8 cellular contexts compared by ENCODE assay signal in the genomic region with DNA sequence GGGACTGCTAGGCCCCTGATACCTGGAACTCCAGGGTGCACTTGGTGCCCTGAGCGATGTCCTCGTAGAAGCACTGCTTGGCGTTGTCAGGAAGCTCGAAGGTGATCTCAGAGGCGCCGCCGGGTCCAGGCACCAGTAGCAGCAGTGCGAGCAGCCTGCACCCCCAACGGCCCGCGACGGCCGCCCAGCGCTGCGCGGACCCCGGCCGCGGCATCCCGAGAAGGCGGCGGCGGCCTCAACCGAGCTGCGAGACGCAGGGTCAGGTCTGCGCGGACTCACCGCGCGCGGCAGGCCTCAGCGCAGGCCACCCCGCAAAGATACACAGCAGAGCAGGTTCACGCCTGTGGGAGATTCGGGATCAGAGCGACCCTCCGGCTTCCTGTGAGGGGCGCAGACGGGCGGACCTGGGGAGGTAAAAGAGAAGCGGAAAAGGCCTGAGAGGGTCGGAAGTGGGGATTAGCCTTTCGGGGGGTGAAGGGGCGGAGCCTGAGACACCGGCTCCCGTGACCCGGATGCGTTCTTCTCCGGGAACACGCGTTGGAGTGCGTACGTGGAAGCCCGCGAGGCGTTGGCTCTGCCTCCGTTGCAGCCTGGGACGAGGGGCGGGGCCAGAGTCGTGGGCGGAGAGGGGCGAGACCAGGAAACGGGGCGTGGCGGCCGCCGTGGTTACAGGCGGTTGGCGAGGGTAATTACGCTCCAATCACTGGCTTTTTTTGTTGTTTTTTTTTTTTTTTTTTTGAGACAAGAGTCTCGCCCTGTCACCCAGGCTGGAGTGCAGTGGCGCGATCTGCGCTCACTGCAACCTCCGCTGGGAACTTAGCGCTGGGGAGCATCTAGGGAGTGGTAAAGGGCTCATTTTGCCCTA. TPM values are rescaled to one million over a fixed set of nuclear protein-coding genes. Genes with fewer than 3 reads are reported as not detected.
A peak's percentile ranks its signal among the peaks of the same experiment; 100 is the strongest.
DNase-seq lines count a peak whose midpoint lies in the region; ATAC-seq lines count a peak whose summit lies in the region.

A gene (minus strand): TSS at position 458 of the 865 bp plus-strand sequence. CDS start 244 bp downstream, at position 214.

- peak within 1 kb of the TSS; percentile 87 for H3K27ac ChIP-seq in BLaER1

- peaks cover 28% of the 10 kb centered on the region for H3K4me1 Mint-ChIP-seq in activated CD4-positive, alpha-beta T cell treated with anti-CD3 and anti-CD28 coated beads, Interleukin-2, amount 10 ng/mL, durations not matched to agents 7 days and 5 days

- peaks cover 24% of the 10 kb centered on the region for H3K36me3 ChIP-seq in BLaER1

- peak; percentile 100 for DNase-seq in NCI-H69 (lab: John Stamatoyannopoulos, UW)
- DNase-seq in activated CD4-positive, alpha-beta T cell treated with anti-CD3 and anti-CD28 coated beads, Interleukin-2, amount 10 ng/mL, durations not matched to agents 7 days and 5 days = peak; percentile 99
- DNase-seq in cortex of kidney (lab: John Stamatoyannopoulos, UW) = peak; percentile 25
- DNase-seq in left kidney (ENCODE audit: low read depth, low spot score) = peak; percentile 99
- peak; percentile 100 for DNase-seq in stimulated activated CD4-positive, alpha-beta T cell treated with anti-CD3 and anti-CD28 coated beads, Interleukin-2, amount 100 ng/mL, for 24 hours

- H3K9me3 ChIP-seq in BLaER1 = no peaks in the 10 kb centered on the region

- H3K36me3 Mint-ChIP-seq in activated CD4-positive, alpha-beta T cell treated with anti-CD3 and anti-CD28 coated beads, Interleukin-2, amount 10 ng/mL, durations not matched to agents 7 days and 5 days (ENCODE audit: low read depth) = peaks cover 7% of the 10 kb centered on the region

- H3K27ac Mint-ChIP-seq in activated CD4-positive, alpha-beta T cell treated with anti-CD3 and anti-CD28 coated beads, Interleukin-2, amount 10 ng/mL, durations not matched to agents 7 days and 5 days = no peak within 1 kb of the TSS

- peaks cover 45% of the 10 kb centered on the region for H4K20me1 ChIP-seq in BLaER1

- peak within 1 kb of the TSS; percentile 91 for H3K9ac ChIP-seq in BLaER1

- peak; percentile 91 for ATAC-seq in GM19328 (IDR thresholded peaks at IDR 0.05; ENCODE audit: unreplicated experiment)
- peak; percentile 86 for ATAC-seq in HG03520 (IDR thresholded peaks at IDR 0.05; ENCODE audit: unreplicated experiment)

- H3K27me3 Mint-ChIP-seq in activated CD4-positive, alpha-beta T cell treated with anti-CD3 and anti-CD28 coated beads, Interleukin-2, amount 10 ng/mL, durations not matched to agents 7 days and 5 days = peaks cover 3% of the 10 kb centered on the region

- POLR2A ChIA-PET in activated CD4-positive, alpha-beta T cell treated with anti-CD3 and anti-CD28 coated beads, Interleukin-2, amount 10 ng/mL, durations not matched to agents 7 days and 5 days (lab: Charles Lee) = no interaction called here

- no peaks in the 10 kb centered on the region; the same call in 1 of the 2 replicates for H3K27me3 ChIP-seq in BLaER1

- no peaks in the 10 kb centered on the region for H3K9me3 Mint-ChIP-seq in activated CD4-positive, alpha-beta T cell treated with anti-CD3 and anti-CD28 coated beads, Interleukin-2, amount 10 ng/mL, durations not matched to agents 7 days and 5 days

- CTCF ChIA-PET in activated CD4-positive, alpha-beta T cell treated with anti-CD3 and anti-CD28 coated beads, Interleukin-2, amount 10 ng/mL, durations not matched to agents 7 days and 5 days (lab: Charles Lee) = interaction anchor here (0.7 to 3.2 kb wide), 3 partner anchors 9 to 214 kb away, joined by 3 to 13 read pairs (median 13); no protein-coding TSS in a partner anchor

- peak within 1 kb of the TSS; percentile 93 for H3K4me2 ChIP-seq in BLaER1

- peaks cover 46% of the 10 kb centered on the region for H3K4me1 ChIP-seq in BLaER1

- no peak within 1 kb of the TSS for H3K4me3 Mint-ChIP-seq in activated CD4-positive, alpha-beta T cell treated with anti-CD3 and anti-CD28 coated beads, Interleukin-2, amount 10 ng/mL, durations not matched to agents 7 days and 5 days

- peak within 1 kb of the TSS; percentile 82 for H3K4me3 ChIP-seq in BLaER1

RNA-seq across cellular contexts. Expression of the gene that starts here (rescaled TPM):
- 10 to 100 TPM; 39.2 to 45.7 TPM for total RNA-seq in activated CD4-positive, alpha-beta T cell treated with anti-CD3 and anti-CD28 coated beads, Interleukin-2, amount 10 ng/mL, durations not matched to agents 7 days and 5 days

Comparison
In these comparisons a context has a peak if more than half of its experiments do, and no peak if none do; other contexts are left out.
1. Peak in every context shown above with its lines: DNase-seq, ATAC-seq, H3K4me3 ChIP-seq and H3K27ac ChIP-seq.
2. DNase-seq: peak in every context shown above with its lines; median percentile 100 in NCI-H69; 100 in stimulated activated CD4-positive, alpha-beta T cell treated with anti-CD3 and anti-CD28 coated beads, Interleukin-2, amount 100 ng/mL, for 24 hours; 99 in activated CD4-positive, alpha-beta T cell treated with anti-CD3 and anti-CD28 coated beads, Interleukin-2, amount 10 ng/mL, durations not matched to agents 7 days and 5 days; 99 in left kidney; 25 in cortex of kidney.